16 cellular contexts compared by ENCODE assay signal in genomic region chr7:107318523-107319160, GRCh38.
A peak's percentile ranks its signal among the peaks of the same experiment; 100 is the strongest.
DNase-seq lines count a peak whose midpoint lies in the region; ATAC-seq and TF ChIP-seq lines count a peak whose summit lies in the region.
"Had no signal": no experiment of that assay in that cellular context is flagged by ENCODE, and none has a peak within 500 bp of the region (broad histone marks: within the 10 kb centered on the region; RNA-seq: fewer than 3 reads in every experiment).

No MANE protein-coding gene starts in this region.

- DNase-seq in GM23248 = peak; percentile 2
- DNase-seq in NCI-H82 treated with DMSO at 0.1 percent for 48 hours (lab: John Stamatoyannopoulos, UW; ENCODE audit: unreplicated experiment) = peak; percentile 65
- DNase-seq in cardiac fibroblast (ENCODE audit: low read depth in 2 of 2) = peak; percentile 13 to 65
- peak; percentile 5 for DNase-seq in left kidney (ENCODE audit: low read depth, low spot score)
- no peak for DNase-seq in GM20000 (ENCODE audit: low spot score)
- DNase-seq in NCI-H2081 treated with DMSO at 0.1 percent for 48 hours (lab: John Stamatoyannopoulos, UW) = no peak
- DNase-seq in posterior vena cava (ENCODE audit: low spot score) = no peak
- DNase-seq: activated naive CD4-positive, alpha-beta T cell treated with Interleukin-2 at 50 U/mL for 16 hours; BE2C; endodermal cell; head of caudate nucleus; NCI-H1092 treated with DMSO at 0.1 percent for 48 hours; NCI-H2227 treated with DMSO at 0.1 percent for 48 hours had no signal

- H3K36me3 ChIP-seq in GM23248 (ENCODE audit: low read depth) = peaks cover 9% of the 10 kb centered on the region; the same call in 1 of the 2 replicates
- H3K36me3 ChIP-seq: BE2C, cardiac muscle cell had no signal

- H3K9me3 ChIP-seq in GM23248 (ENCODE audit: low read depth) = no peaks in the 10 kb centered on the region
- H3K9me3 ChIP-seq: BE2C had no signal

- H3F3A ChIP-seq in GM23248 (ENCODE audit: insufficient read depth) = no peaks in the 10 kb centered on the region; the same call in 1 of the 2 replicates

- no peak overlapping the region for H2AFZ ChIP-seq in GM23248

- intact Hi-C loops in posterior vena cava (cut with DNase I) = loop anchor here in 1 of 2 donors (5.0 kb wide), 1 partner anchor 231 kb away; no protein-coding TSS in a partner anchor

- no peaks in the 10 kb centered on the region; the same call in 1 of the 2 replicates for H4K20me1 ChIP-seq in GM23248 (ENCODE audit: insufficient read depth)

- in situ Hi-C loops in GM23248 (cut with MboI) = no loop called here

- no peaks in the 10 kb centered on the region for H3K9me2 ChIP-seq in GM23248 (ENCODE audit: insufficient read depth)

- TF ChIP-seq CTCF in cardiac fibroblast (IDR thresholded peaks at IDR 0.05; ENCODE audit: low read depth, low read length) = no peak
- TF ChIP-seq CTCF in GM20000 (IDR thresholded peaks at IDR 0.05; ENCODE audit: extremely low read depth, missing control alignments) = no peak

- H3K27me3 ChIP-seq in GM23248 (replicated peaks; ENCODE audit: insufficient read depth) = no peaks in the 10 kb centered on the region
- H3K27me3 ChIP-seq: BE2C, cardiac muscle cell had no signal

- no peak overlapping the region for H3K4me2 ChIP-seq in GM23248 (ENCODE audit: unreplicated experiment)

- no peak for ATAC-seq in HG03025 (IDR thresholded peaks at IDR 0.05; ENCODE audit: low FRiP score, unreplicated experiment)
- ATAC-seq: HepG2 had no signal

- no peaks in the 10 kb centered on the region for H3K79me2 ChIP-seq in GM23248 (ENCODE audit: insufficient read depth)

- no peak overlapping the region for H3K4me3 ChIP-seq in GM23248
- no peak overlapping the region for H3K4me3 ChIP-seq in cardiac fibroblast (replicated peaks in 1 of 2; ENCODE audit: low read depth in 2 of 2, low read length in 2 of 2)
- H3K4me3 ChIP-seq: cardiac muscle cell had no signal

- no peak overlapping the region for H3K27ac ChIP-seq in GM23248
- H3K27ac ChIP-seq: cardiac muscle cell had no signal

- H3K4me1 ChIP-seq in GM23248 (ENCODE audit: insufficient read depth) = no peaks in the 10 kb centered on the region
- H3K4me1 ChIP-seq: BE2C had no signal

- WGBS in GM23248 (ENCODE audit: low coverage in 1 of 2, low lambda C conversion rate in 2 of 2, missing lambda C conversion rate in 2 of 2), 2 experiments = 95 to 97% methylated on average over 3 of the region's 3 CpGs

- H3K9ac ChIP-seq in GM23248 = no peak overlapping the region

Comparison
In these comparisons a context has a peak if more than half of its experiments do, and no peak if none do; other contexts are left out.
1. DNase-seq: peak in GM23248 (single experiment), NCI-H82 treated with DMSO at 0.1 percent for 48 hours (single experiment), cardiac fibroblast (2 of 2) and left kidney (single experiment); none in GM20000 (single experiment), NCI-H2081 treated with DMSO at 0.1 percent for 48 hours (single experiment) and posterior vena cava (single experiment).